Comparison of ENCODE assay signal across 13 cellular contexts in the genomic region with DNA sequence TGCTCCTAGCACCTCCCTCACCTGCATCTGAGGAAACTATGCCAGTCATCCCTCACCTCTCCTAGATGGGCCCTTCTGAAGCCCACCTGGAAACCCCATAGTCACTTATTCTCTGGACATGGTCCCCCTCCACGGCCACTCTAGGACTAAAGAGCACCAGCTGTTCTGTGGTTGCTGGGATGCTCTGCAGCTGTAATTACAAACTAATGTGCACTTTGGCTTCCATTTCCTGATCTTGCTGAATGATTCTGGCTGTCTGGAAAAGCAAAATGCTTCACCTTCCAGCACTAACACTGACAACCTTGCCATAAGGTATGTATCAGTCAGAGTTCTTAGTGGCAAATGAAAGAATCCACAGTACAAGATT. TPM values are rescaled to one million over a fixed set of nuclear protein-coding genes. Genes with fewer than 3 reads are reported as not detected.
DNase-seq lines count a peak whose midpoint lies in the region; ATAC-seq and TF ChIP-seq lines count a peak whose summit lies in the region.
"Had no signal": no experiment of that assay in that cellular context is flagged by ENCODE, and none has a peak within 500 bp of the region (broad histone marks: within the 10 kb centered on the region; RNA-seq: fewer than 3 reads in every experiment).

No MANE protein-coding gene starts in this region.

- peak overlapping the region; percentile 74 for H3K27ac ChIP-seq in skeletal muscle tissue (ENCODE audit: low read depth, low read length)
- H3K27ac ChIP-seq in Karpas-422 (ENCODE audit: low read length): no peak overlapping the region

- no peak for ATAC-seq in HG03432 (IDR thresholded peaks at IDR 0.05; ENCODE audit: unreplicated experiment)
- ATAC-seq in activated CD8-positive, alpha-beta memory T cell treated with anti-CD3 and anti-CD28 coated beads, Interleukin-2, amount 10 ng/mL, durations not matched to agents 7 days and 5 days: no peak
- ATAC-seq: WTC11 had no signal

- no peaks in the 10 kb centered on the region for H3K9me3 Mint-ChIP-seq in activated CD8-positive, alpha-beta memory T cell treated with anti-CD3 and anti-CD28 coated beads, Interleukin-2, amount 10 ng/mL, durations not matched to agents 7 days and 5 days (ENCODE audit: low read depth)

- no peak overlapping the region for H3K27ac Mint-ChIP-seq in activated CD8-positive, alpha-beta memory T cell treated with anti-CD3 and anti-CD28 coated beads, Interleukin-2, amount 10 ng/mL, durations not matched to agents 7 days and 5 days
- H3K27ac Mint-ChIP-seq: H9, WTC11 had no signal

- H4K20me1 ChIP-seq in Karpas-422 (ENCODE audit: insufficient read depth, low read depth, low read length): peaks cover 5% of the 10 kb centered on the region; the same call in 1 of the 2 replicates

- no peak overlapping the region for H3K4me3 Mint-ChIP-seq in activated CD8-positive, alpha-beta memory T cell treated with anti-CD3 and anti-CD28 coated beads, Interleukin-2, amount 10 ng/mL, durations not matched to agents 7 days and 5 days
- H3K4me3 Mint-ChIP-seq: H9, neural crest cell, WTC11 had no signal

- in situ Hi-C loops in astrocyte of the spinal cord (cut with HindIII; ENCODE audit: low sequenced_read_pairs): no loop called here

- no peaks in the 10 kb centered on the region for H3K9me3 ChIP-seq in skeletal muscle tissue (ENCODE audit: control insufficient read depth in 3 of 3, low read length in 3 of 3)
- no peaks in the 10 kb centered on the region for H3K9me3 ChIP-seq in Karpas-422 (ENCODE audit: low read length)

- H3K4me1 ChIP-seq in skeletal muscle tissue (ENCODE audit: control insufficient read depth in 3 of 3, insufficient read depth in 3 of 3, low read length in 3 of 3): peaks cover 12 to 14% (median 12%) of the 10 kb centered on the region in 3 donors
- H3K4me1 ChIP-seq in Karpas-422 (ENCODE audit: low read length): peaks cover 42% of the 10 kb centered on the region

- H3K79me2 ChIP-seq in Karpas-422 (ENCODE audit: low read length): no peaks in the 10 kb centered on the region

- H3K27me3 ChIP-seq in skeletal muscle tissue (ENCODE audit: control insufficient read depth in 3 of 3, insufficient read depth in 3 of 3, low read length in 3 of 3) (no peaks in the 10 kb centered on the region), Karpas-422 (ENCODE audit: low read length) (no peaks in the 10 kb centered on the region)

- H3K36me3 ChIP-seq in skeletal muscle tissue (ENCODE audit: control insufficient read depth in 3 of 3, insufficient read depth in 3 of 3, low read length in 3 of 3) (no peaks in the 10 kb centered on the region), Karpas-422 (ENCODE audit: insufficient read depth, low read length) (no peaks in the 10 kb centered on the region)

- no peaks in the 10 kb centered on the region for H3K36me3 Mint-ChIP-seq in activated CD8-positive, alpha-beta memory T cell treated with anti-CD3 and anti-CD28 coated beads, Interleukin-2, amount 10 ng/mL, durations not matched to agents 7 days and 5 days
- H3K36me3 Mint-ChIP-seq: WTC11 had no signal

- H2AFZ ChIP-seq in Karpas-422 (ENCODE audit: low read length): no peak overlapping the region

- H3K27me3 Mint-ChIP-seq in activated CD8-positive, alpha-beta memory T cell treated with anti-CD3 and anti-CD28 coated beads, Interleukin-2, amount 10 ng/mL, durations not matched to agents 7 days and 5 days: peaks cover 2% of the 10 kb centered on the region

- no peak overlapping the region for H3K4me2 ChIP-seq in Karpas-422 (ENCODE audit: low read depth, low read length, poor library complexity, severe bottlenecking)

- peak; percentile 84 for DNase-seq in DMS79 treated with DMSO at 0.1 percent for 48 hours (lab: John Stamatoyannopoulos, UW)
- peak; percentile 52 for DNase-seq in astrocyte of the spinal cord (ENCODE audit: low read depth, low spot score)
- DNase-seq in hepatic stellate cell (ENCODE audit: low spot score): peak; percentile 22
- DNase-seq in activated CD8-positive, alpha-beta memory T cell treated with anti-CD3 and anti-CD28 coated beads, Interleukin-2, amount 10 ng/mL, durations not matched to agents 7 days and 5 days: no peak
- DNase-seq in Karpas-422: no peak
- no peak for DNase-seq in cerebellum (ENCODE audit: low spot score)
- DNase-seq: glutamatergic neuron, H9, NCI-H1694 had no signal

- H3K4me3 ChIP-seq in astrocyte of the spinal cord (ENCODE audit: low read depth, low read length) (no peak overlapping the region), skeletal muscle tissue (ENCODE audit: low read length in 3 of 3) (peak overlapping the region in 1 of 3 donors; percentile 29), Karpas-422 (ENCODE audit: low read length) (no peak overlapping the region)

- H3K4me1 Mint-ChIP-seq in activated CD8-positive, alpha-beta memory T cell treated with anti-CD3 and anti-CD28 coated beads, Interleukin-2, amount 10 ng/mL, durations not matched to agents 7 days and 5 days: no peaks in the 10 kb centered on the region
- H3K4me1 Mint-ChIP-seq: WTC11 had no signal

- no peak for TF ChIP-seq CTCF in astrocyte of the spinal cord (IDR thresholded peaks at IDR 0.05; ENCODE audit: low read depth, low read length)

- no peaks in the 10 kb centered on the region for H3K9me2 ChIP-seq in Karpas-422 (replicated peaks; ENCODE audit: insufficient read depth, low read length)

- H3K9ac ChIP-seq in skeletal muscle tissue (ENCODE audit: low read depth in 1 of 3, low read length in 3 of 3): peak overlapping the region in 1 of 3 donors; percentile 33
- no peak overlapping the region for H3K9ac ChIP-seq in Karpas-422 (ENCODE audit: low read length)

- CTCF ChIA-PET in activated CD8-positive, alpha-beta memory T cell treated with anti-CD3 and anti-CD28 coated beads, Interleukin-2, amount 10 ng/mL, durations not matched to agents 7 days and 5 days (lab: Charles Lee): interaction anchor here (0.5 to 1.0 kb wide), 2 partner anchors 39 to 78 kb away, joined by 3 read pairs; no protein-coding TSS in a partner anchor

RNA-seq across cellular contexts. Expression of a gene that starts 48.7 kb away (rescaled TPM):
- total RNA-seq in skeletal muscle tissue (173 TPM), cerebellum (23.0 TPM)
- total RNA-seq in activated CD8-positive, alpha-beta memory T cell treated with anti-CD3 and anti-CD28 coated beads, Interleukin-2, amount 10 ng/mL, durations not matched to agents 7 days and 5 days: 10 to 100 TPM in 1 of 2 experiments, 1 to 10 TPM in 1; 8.0 to 11.2 TPM
- total RNA-seq in Karpas-422 (2014; rRNA removed; shearing (Covaris generic); ENCODE audit: low replicate concordance): not detected in 2 replicates

Comparison
In these comparisons a context has a peak if more than half of its experiments do, and no peak if none do; other contexts are left out.
1. DNase-seq: peak in DMS79 treated with DMSO at 0.1 percent for 48 hours (single experiment), astrocyte of the spinal cord (single experiment) and hepatic stellate cell (single experiment); none in activated CD8-positive, alpha-beta memory T cell treated with anti-CD3 and anti-CD28 coated beads, Interleukin-2, amount 10 ng/mL, durations not matched to agents 7 days and 5 days (single experiment), Karpas-422 (single experiment) and cerebellum (single experiment).